In the genomic region with DNA sequence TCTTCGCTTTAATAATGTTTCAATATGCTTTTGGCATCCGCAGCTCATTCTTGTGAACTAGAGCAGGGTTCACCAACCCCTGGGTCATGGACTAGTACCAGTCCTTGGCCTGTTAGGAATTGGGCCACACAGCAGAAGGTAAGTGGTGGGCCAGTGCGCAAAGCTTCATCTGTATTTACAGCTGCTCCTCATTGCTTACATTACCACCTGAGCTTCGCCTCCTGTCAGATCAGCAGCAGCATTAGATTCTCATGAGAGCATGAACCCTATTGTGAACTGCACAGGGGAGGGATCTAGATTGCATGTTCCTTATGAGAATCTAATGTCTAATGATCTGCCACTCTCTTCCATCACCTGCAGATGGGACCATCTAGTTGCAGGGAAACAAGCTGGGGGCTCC, we compare ENCODE assay signal across 7 cellular contexts.
"Had no signal": no experiment of that assay in that cellular context is flagged by ENCODE, and none has a peak within 500 bp of the region (broad histone marks: within the 10 kb centered on the region; RNA-seq: fewer than 3 reads in every experiment).

No MANE protein-coding gene starts in this region.

- ATAC-seq: GM23338, HCT116, K562 had no signal

- H3K4me2 ChIP-seq: GM23338 had no signal

- DNase-seq: H7, IMR-90, KG1 had no signal

- H3K36me3 ChIP-seq: HAP-1 had no signal

- H2AFZ ChIP-seq: GM23338 had no signal

- H3K9me3 ChIP-seq: HAP-1 had no signal

- H3K4me3 ChIP-seq: GM23338, HAP-1, K562 had no signal

- H3K4me1 ChIP-seq: HAP-1 had no signal
